In genomic region chr3:136250226-136250861, GRCh38 we compare ENCODE assay signal across 1 cellular context.
TF ChIP-seq lines count a peak whose summit lies in the region.

PCCB (plus strand) TSS chr3:136250340; CDS start chr3:136250376, 36 bp downstream.

TF ChIP-seq in K562, 482 proteins besides CTCF, POLR2A, EP300 and RAD21 (continued from another document and continues in another):
- TF ChIP-seq, protein P1, sequence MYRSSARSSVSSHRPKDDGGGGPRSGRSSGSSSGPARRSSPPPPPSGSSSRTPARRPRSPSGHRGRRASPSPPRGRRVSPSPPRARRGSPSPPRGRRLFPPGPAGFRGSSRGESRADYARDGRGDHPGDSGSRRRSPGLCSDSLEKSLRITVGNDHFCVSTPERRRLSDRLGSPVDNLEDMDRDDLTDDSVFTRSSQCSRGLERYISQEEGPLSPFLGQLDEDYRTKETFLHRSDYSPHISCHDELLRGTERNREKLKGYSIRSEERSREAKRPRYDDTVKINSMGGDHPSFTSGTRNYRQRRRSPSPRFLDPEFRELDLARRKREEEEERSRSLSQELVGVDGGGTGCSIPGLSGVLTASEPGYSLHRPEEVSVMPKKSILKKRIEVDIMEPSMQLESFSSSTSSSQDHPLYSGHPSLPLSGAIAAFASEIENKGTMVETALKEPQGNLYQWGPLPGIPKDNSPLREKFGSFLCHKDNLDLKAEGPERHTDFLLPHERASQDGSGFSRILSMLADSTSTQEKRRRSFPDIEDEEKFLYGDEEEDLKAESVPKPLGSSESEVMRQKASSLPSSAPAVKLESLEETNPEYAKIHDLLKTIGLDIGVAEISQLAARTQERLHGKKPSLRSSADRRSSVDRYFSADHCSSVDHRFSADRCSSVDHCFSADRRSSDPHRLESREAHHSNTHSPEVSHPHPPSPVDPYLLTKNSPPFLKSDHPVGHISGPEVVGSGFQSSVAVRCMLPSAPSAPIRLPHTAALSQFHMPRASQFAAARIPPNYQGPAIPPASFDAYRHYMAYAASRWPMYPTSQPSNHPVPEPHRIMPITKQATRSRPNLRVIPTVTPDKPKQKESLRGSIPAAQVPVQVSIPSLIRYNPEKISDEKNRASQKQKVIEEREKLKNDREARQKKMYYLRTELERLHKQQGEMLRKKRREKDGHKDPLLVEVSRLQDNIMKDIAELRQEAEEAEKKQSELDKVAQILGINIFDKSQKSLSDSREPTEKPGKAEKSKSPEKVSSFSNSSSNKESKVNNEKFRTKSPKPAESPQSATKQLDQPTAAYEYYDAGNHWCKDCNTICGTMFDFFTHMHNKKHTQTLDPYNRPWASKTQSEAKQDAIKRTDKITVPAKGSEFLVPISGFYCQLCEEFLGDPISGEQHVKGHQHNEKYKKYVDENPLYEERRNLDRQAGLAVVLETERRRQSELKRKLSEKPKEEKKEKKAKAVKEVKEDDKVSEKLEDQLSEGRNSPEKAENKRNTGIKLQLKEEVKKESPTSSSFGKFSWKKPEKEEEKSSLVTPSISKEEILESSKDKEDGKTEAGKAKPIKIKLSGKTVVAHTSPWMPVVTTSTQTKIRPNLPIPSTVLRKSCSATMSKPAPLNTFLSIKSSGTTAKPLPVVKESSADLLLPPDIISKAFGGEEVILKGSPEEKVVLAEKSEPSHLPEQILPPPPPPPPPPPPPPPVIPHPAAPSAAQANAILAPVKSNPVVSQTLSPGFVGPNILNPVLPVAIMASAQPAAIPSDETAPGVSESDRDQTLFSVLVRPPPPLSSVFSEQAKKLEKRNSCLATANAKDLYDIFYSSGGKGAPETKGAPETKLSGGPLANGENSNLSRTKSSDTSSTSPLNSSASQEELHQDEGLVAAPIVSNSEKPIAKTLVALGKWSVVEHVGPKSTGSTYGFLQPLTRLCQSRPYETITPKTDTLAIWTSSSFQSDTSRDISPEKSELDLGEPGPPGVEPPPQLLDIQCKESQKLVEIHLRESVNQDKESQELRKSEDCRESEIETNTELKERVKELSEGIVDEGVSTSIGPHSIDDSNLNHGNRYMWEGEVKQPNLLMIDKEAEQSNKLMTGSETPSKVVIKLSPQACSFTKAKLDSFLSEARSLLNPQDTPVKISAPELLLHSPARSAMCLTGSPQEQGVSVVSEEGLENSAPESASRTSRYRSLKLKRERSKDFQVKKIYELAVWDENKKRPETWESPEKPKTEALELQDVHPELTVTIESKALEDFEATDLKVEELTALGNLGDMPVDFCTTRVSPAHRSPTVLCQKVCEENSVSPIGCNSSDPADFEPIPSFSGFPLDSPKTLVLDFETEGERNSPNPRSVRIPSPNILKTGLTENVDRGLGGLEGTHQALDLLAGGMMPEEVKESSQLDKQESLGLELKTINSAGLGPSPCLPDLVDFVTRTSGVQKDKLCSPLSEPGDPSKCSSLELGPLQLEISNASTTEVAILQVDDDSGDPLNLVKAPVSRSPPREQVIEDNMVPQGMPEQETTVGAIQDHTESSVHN (IDR thresholded peaks at IDR 0.05; ENCODE audit: borderline replicate concordance in 1 of 2, low read depth in 1 of 2): no peak
- TF ChIP-seq MYNN (IDR thresholded peaks at IDR 0.05): no peak
- no peak for TF ChIP-seq MYNN (CRISPR knock-in tag; IDR thresholded peaks at IDR 0.05)
- peak; percentile 63 for TF ChIP-seq SP1 (CRISPR knock-in tag; IDR thresholded peaks at IDR 0.05)
- TF ChIP-seq SAP30 (IDR thresholded peaks at IDR 0.05; ENCODE audit: borderline replicate concordance, insufficient read depth, low read depth, low read length, poor library complexity, severe bottlenecking): no peak
- peak in 1 of 2 experiments; percentile 64; a peak in 1 of 3 replicates for TF ChIP-seq CBX3 (IDR thresholded peaks at IDR 0.05; ENCODE audit: borderline replicate concordance in 1 of 2, low read length in 2 of 2)
- 0 out of 2 replicates have a peak, but pooled peaks have one; percentile 8 for TF ChIP-seq JUN (IDR thresholded peaks at IDR 0.05; ENCODE audit: borderline replicate concordance, low read depth, low read length)
- TF ChIP-seq JUN (CRISPR knock-in tag; IDR thresholded peaks at IDR 0.05; ENCODE audit: borderline replicate concordance): no peak
- TF ChIP-seq, protein P2, sequence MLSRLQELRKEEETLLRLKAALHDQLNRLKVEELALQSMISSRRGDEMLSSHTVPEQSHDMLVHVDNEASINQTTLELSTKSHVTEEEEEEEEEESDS (CRISPR knock-in tag; IDR thresholded peaks at IDR 0.05): no peak
- TF ChIP-seq ZC3H4 (CRISPR knock-in tag; IDR thresholded peaks at IDR 0.05; ENCODE audit: borderline replicate concordance): no peak
- TF ChIP-seq, protein P3, sequence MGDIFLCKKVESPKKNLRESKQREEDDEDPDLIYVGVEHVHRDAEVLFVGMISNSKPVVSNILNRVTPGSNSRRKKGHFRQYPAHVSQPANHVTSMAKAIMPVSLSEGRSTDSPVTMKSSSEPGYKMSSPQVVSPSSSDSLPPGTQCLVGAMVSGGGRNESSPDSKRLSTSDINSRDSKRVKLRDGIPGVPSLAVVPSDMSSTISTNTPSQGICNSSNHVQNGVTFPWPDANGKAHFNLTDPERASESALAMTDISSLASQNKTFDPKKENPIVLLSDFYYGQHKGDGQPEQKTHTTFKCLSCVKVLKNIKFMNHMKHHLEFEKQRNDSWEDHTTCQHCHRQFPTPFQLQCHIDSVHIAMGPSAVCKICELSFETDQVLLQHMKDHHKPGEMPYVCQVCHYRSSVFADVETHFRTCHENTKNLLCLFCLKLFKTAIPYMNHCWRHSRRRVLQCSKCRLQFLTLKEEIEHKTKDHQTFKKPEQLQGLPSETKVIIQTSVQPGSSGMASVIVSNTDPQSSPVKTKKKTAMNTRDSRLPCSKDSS (IDR thresholded peaks at IDR 0.05; ENCODE audit: low read depth, partially characterized antibody): no peak
- 0 out of 2 replicates have a peak, but pooled peaks have one; percentile 43 for TF ChIP-seq NFIC (IDR thresholded peaks at IDR 0.05)
- TF ChIP-seq ZNF384 (IDR thresholded peaks at IDR 0.05; ENCODE audit: low read depth, low read length): no peak
- TF ChIP-seq, protein P4, sequence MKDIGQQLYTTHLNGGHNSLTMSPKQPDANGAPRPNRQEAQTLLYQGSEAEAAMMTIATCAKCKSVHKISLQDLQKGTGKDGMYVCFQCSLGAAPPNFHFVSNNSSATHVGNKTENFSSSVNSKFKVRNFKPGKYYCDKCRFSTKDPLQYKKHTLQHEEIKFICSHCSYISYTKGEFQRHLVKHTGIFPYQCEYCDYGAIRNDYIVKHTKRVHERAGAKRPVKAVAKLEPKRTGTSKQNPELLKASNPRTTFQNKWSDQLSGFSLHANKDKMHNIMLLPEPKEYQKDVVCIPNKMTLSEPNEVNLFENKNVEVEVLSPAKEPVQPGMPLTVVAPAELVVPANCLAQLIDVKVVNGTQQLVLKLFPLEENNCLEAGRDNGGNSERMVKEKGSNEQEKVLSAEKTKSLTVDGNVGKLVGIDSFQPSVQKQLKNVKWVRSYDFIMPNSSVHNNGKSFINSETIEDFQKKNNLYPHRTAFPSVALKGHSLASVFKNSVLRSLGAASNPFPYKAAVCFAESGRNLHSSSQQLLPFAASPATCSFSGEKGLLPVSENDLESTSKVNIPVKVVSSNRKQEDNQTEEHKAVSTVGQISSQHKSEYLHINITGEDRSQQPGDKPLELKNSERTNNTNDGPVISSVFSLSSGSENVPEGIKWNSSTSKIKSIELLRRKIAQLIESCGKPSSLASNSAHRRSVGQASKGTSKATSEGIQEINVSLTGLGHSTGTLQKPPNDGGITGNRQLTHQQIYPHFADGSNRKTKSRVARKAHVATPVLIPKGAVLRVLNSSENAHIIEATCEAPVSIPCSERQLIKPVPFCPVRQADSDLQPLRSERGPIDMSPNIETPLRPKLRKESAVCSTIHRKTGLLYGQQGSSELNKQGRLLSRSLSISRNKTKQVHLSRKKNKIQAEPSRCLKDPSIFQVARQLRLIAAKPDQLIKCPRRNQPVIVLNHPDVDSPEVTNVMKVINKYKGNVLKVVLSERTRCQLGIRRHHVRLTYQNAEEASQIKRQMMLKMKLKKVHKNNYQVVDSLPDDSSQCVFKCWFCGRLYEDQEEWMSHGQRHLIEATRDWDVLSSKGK (CRISPR knock-in tag; IDR thresholded peaks at IDR 0.05): no peak
- TF ChIP-seq TBL1XR1 (IDR thresholded peaks at IDR 0.05; ENCODE audit: low read length in 2 of 2): 0 out of 4 replicates have a peak, but pooled peaks of 1 of the 2 experiments have one; percentile 26
- TF ChIP-seq CREBBP (IDR thresholded peaks at IDR 0.05; ENCODE audit: low read depth, low read length): no peak
- no peak for TF ChIP-seq BCLAF1 (IDR thresholded peaks at IDR 0.05; ENCODE audit: borderline replicate concordance in 1 of 2, control insufficient read depth in 1 of 2, low read depth in 2 of 2, low read length in 1 of 2)
- no peak for TF ChIP-seq ZNF347 (CRISPR knock-in tag; IDR thresholded peaks at IDR 0.05; ENCODE audit: low read depth)
- TF ChIP-seq ZNF79 (CRISPR knock-in tag; IDR thresholded peaks at IDR 0.05; ENCODE audit: low read depth): no peak
- TF ChIP-seq TCFL5 (CRISPR knock-in tag; conservative IDR thresholded peaks at IDR 0.05): no peak
- no peak for TF ChIP-seq MCM3 (IDR thresholded peaks at IDR 0.05)
- no peak for TF ChIP-seq IRF1 (CRISPR knock-in tag; IDR thresholded peaks at IDR 0.05; ENCODE audit: borderline replicate concordance)
- no peak for TF ChIP-seq ZFP30 (CRISPR knock-in tag; IDR thresholded peaks at IDR 0.05; ENCODE audit: borderline replicate concordance)
- TF ChIP-seq BRF1 (IDR thresholded peaks at IDR 0.05; ENCODE audit: borderline replicate concordance, extremely low read depth, insufficient read length): no peak
- no peak for TF ChIP-seq ZZZ3 (IDR thresholded peaks at IDR 0.05)
- TF ChIP-seq GABPA (tag; conservative IDR thresholded peaks at IDR 0.05; ENCODE audit: low read depth): no peak
- TF ChIP-seq, protein P5, sequence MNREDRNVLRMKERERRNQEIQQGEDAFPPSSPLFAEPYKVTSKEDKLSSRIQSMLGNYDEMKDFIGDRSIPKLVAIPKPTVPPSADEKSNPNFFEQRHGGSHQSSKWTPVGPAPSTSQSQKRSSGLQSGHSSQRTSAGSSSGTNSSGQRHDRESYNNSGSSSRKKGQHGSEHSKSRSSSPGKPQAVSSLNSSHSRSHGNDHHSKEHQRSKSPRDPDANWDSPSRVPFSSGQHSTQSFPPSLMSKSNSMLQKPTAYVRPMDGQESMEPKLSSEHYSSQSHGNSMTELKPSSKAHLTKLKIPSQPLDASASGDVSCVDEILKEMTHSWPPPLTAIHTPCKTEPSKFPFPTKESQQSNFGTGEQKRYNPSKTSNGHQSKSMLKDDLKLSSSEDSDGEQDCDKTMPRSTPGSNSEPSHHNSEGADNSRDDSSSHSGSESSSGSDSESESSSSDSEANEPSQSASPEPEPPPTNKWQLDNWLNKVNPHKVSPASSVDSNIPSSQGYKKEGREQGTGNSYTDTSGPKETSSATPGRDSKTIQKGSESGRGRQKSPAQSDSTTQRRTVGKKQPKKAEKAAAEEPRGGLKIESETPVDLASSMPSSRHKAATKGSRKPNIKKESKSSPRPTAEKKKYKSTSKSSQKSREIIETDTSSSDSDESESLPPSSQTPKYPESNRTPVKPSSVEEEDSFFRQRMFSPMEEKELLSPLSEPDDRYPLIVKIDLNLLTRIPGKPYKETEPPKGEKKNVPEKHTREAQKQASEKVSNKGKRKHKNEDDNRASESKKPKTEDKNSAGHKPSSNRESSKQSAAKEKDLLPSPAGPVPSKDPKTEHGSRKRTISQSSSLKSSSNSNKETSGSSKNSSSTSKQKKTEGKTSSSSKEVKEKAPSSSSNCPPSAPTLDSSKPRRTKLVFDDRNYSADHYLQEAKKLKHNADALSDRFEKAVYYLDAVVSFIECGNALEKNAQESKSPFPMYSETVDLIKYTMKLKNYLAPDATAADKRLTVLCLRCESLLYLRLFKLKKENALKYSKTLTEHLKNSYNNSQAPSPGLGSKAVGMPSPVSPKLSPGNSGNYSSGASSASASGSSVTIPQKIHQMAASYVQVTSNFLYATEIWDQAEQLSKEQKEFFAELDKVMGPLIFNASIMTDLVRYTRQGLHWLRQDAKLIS (CRISPR knock-in tag; IDR thresholded peaks at IDR 0.05): no peak; the same call in 1 of the 2 replicates
- TF ChIP-seq HNRNPUL1 (IDR thresholded peaks at IDR 0.05; ENCODE audit: low read length): no peak
- no peak for TF ChIP-seq NFATC3 (IDR thresholded peaks at IDR 0.05)
- no peak for TF ChIP-seq CCAR2 (IDR thresholded peaks at IDR 0.05; ENCODE audit: low read depth, low read length)
- TF ChIP-seq CREM (IDR thresholded peaks at IDR 0.05; ENCODE audit: low read depth): peak; percentile 72
- TF ChIP-seq THAP12 (CRISPR knock-in tag; IDR thresholded peaks at IDR 0.05): peak; percentile 77
- TF ChIP-seq HDAC6 (IDR thresholded peaks at IDR 0.05; ENCODE audit: low read depth, low read length): no peak
- TF ChIP-seq EWSR1 (IDR thresholded peaks at IDR 0.05; ENCODE audit: borderline replicate concordance, low read depth, partially characterized antibody): no peak
